In the genomic region with DNA sequence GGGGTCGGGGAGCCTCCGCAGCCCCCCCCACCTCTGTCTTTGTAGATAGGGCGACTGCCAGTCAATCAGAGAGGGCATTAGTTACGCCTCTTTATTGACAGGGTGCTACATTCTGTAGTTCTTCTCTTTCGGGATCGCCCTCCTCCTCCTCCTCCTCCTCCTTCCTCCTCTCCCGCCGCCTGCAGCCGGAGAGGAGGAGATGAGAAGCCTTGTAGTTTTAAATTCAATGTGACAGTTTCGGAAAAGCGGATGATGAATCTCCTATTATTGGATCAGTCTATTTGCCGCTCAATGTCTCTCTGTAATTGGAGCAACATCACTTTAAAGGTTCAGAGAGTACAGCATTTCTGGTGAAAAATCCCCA, we compare ENCODE assay signal across 19 cellular contexts. TPM values are rescaled to one million over a fixed set of nuclear protein-coding genes. Genes with fewer than 3 reads are reported as not detected.
A peak's percentile ranks its signal among the peaks of the same experiment; 100 is the strongest.
DNase-seq lines count a peak whose midpoint lies in the region; ATAC-seq, FAIRE-seq and TF ChIP-seq lines count a peak whose summit lies in the region.
"Had no signal": no experiment of that assay in that cellular context is flagged by ENCODE, and none has a peak within 500 bp of the region (broad histone marks: within the 10 kb centered on the region; RNA-seq: fewer than 3 reads in every experiment).

No MANE protein-coding gene starts in this region.

- H3K4me3 ChIP-seq in H1 (ENCODE audit: extremely low read depth in 1 of 4, insufficient read depth in 2 of 4, low read depth in 3 of 4, low read length in 4 of 4) (peak overlapping the region in 1 of 4 experiments; percentile 13; a peak in 1 of 8 replicates), HAP-1 (no peak overlapping the region), aorta (ENCODE audit: low read length in 2 of 2) (no peak overlapping the region)

- no peak overlapping the region for H3K18ac ChIP-seq in H1 (ENCODE audit: extremely low read depth, low read length)

- H3K4ac ChIP-seq in H1 (replicated peaks; ENCODE audit: insufficient read length, low read depth, low read length) = no peak overlapping the region

- TF ChIP-seq POLR2A in H1 (IDR thresholded peaks at IDR 0.05; ENCODE audit: control extremely low read depth in 1 of 2, low read depth in 2 of 2, low read length in 2 of 2) = no peak

- H3K36me3 Mint-ChIP-seq in activated CD8-positive, alpha-beta T cell treated with anti-CD3 and anti-CD28 coated beads, Interleukin-2, amount 10 ng/mL, durations not matched to agents 7 days and 5 days (ENCODE audit: low read depth) = peaks cover 9% of the 10 kb centered on the region
- H3K36me3 Mint-ChIP-seq in activated CD8-positive, alpha-beta T cell treated with anti-CD3 and anti-CD28 coated beads for 36 hours (ENCODE audit: low read depth) = no peaks in the 10 kb centered on the region

- intact Hi-C loops in activated CD8-positive, alpha-beta T cell treated with anti-CD3 and anti-CD28 coated beads for 36 hours (cut with micrococcal nuclease) = no loop called here
- intact Hi-C loops in aorta (cut with DNase I) = no loop called here

- H3K56ac ChIP-seq in H1 (replicated peaks; ENCODE audit: insufficient read length, low read depth, low read length) = no peak overlapping the region

- H3K4me1 Mint-ChIP-seq in activated CD8-positive, alpha-beta T cell treated with anti-CD3 and anti-CD28 coated beads, Interleukin-2, amount 10 ng/mL, durations not matched to agents 7 days and 5 days (ENCODE audit: low read depth) = peaks cover 13% of the 10 kb centered on the region
- peaks cover 13% of the 10 kb centered on the region for H3K4me1 Mint-ChIP-seq in activated CD8-positive, alpha-beta T cell treated with anti-CD3 and anti-CD28 coated beads for 36 hours (ENCODE audit: low read depth)

- no peak for ATAC-seq in activated CD8-positive, alpha-beta T cell treated with anti-CD3 and anti-CD28 coated beads, Interleukin-2, amount 10 ng/mL, durations not matched to agents 7 days and 5 days
- ATAC-seq in activated CD8-positive, alpha-beta T cell treated with anti-CD3 and anti-CD28 coated beads for 36 hours = no peak
- no peak for ATAC-seq in aorta (ENCODE audit: low FRiP score)
- ATAC-seq: esophagus mucosa, HCT116, sciatic nerve had no signal

- DNase-seq in activated CD8-positive, alpha-beta T cell treated with anti-CD3 and anti-CD28 coated beads, Interleukin-2, amount 10 ng/mL, durations not matched to agents 7 days and 5 days = no peak
- no peak for DNase-seq in activated CD8-positive, alpha-beta T cell treated with anti-CD3 and anti-CD28 coated beads for 36 hours
- peak; percentile 37 for DNase-seq in NCI-H748 treated with DMSO at 0.1 percent for 48 hours (lab: John Stamatoyannopoulos, UW)
- no peak for DNase-seq in H1 (ENCODE audit: low read depth in 1 of 2, low spot score in 2 of 2)
- peak; percentile 48 for DNase-seq in retina
- DNase-seq in HAP-1 (ENCODE audit: low spot score in 2 of 2) = no peak
- DNase-seq in aorta = no peak
- no peak for DNase-seq in DMS153 treated with DMSO at 0.1 percent for 48 hours (lab: John Stamatoyannopoulos, UW; ENCODE audit: unreplicated experiment)
- DNase-seq: activated CD4-positive, alpha-beta T cell treated with anti-CD3 and anti-CD28 coated beads for 4 hours; head of caudate nucleus; NCI-H146; SHP77; T1000 had no signal

- H3K9ac ChIP-seq in H1 (replicated peaks in 1 of 4; ENCODE audit: extremely low read depth in 1 of 4, low read depth in 3 of 4, low read length in 3 of 4) = no peak overlapping the region

- FAIRE-seq in H1 (lab: Jason Lieb, UNC) = no peak

- TF ChIP-seq EP300 in H1 (IDR thresholded peaks at IDR 0.05; ENCODE audit: borderline replicate concordance in 1 of 2, low read depth in 2 of 2, low read length in 2 of 2) = no peak

- H4K8ac ChIP-seq in H1 (ENCODE audit: extremely low read depth, insufficient read depth, low read length) = no peak overlapping the region

- peaks cover 6 to 37% (median 27%) of the 10 kb centered on the region in 4 experiments for H3K4me1 ChIP-seq in H1 (replicated peaks in 1 of 4; ENCODE audit: control insufficient read depth in 3 of 4, insufficient read depth in 4 of 4, low read length in 3 of 4)
- no peaks in the 10 kb centered on the region for H3K4me1 ChIP-seq in HAP-1
- H3K4me1 ChIP-seq in aorta (ENCODE audit: control insufficient read depth in 1 of 2, insufficient read depth in 2 of 2, low read length in 2 of 2) = no peaks in the 10 kb centered on the region

- no peak overlapping the region for H3K27ac ChIP-seq in H1 (ENCODE audit: low read depth, low read length)
- no peak overlapping the region for H3K27ac ChIP-seq in aorta (ENCODE audit: low read depth in 1 of 2, low read length in 2 of 2)
- H3K27ac ChIP-seq: neutrophil had no signal

- peaks cover 16 to 22% of the 10 kb centered on the region in 2 experiments for H4K20me1 ChIP-seq in H1 (replicated peaks in 1 of 2; ENCODE audit: control insufficient read depth in 1 of 2, insufficient read depth in 2 of 2, low read length in 2 of 2)

- CTCF ChIA-PET in activated CD8-positive, alpha-beta T cell treated with anti-CD3 and anti-CD28 coated beads, Interleukin-2, amount 10 ng/mL, durations not matched to agents 7 days and 5 days (lab: Charles Lee) = no interaction called here
- CTCF ChIA-PET in activated CD8-positive, alpha-beta T cell treated with anti-CD3 and anti-CD28 coated beads for 36 hours (lab: Charles Lee) = interaction anchor here (0.9 kb wide), 1 partner anchor 10 kb away, joined by 3 read pairs; no protein-coding TSS in a partner anchor
- CTCF ChIA-PET in H1 (lab: Charles Lee; ENCODE audit: partially characterized antibody) = interaction anchor here (0.7 kb wide), 1 partner anchor 177 kb away, joined by 3 read pairs; no protein-coding TSS in a partner anchor

- H3K23me2 ChIP-seq in H1 (ENCODE audit: low read depth, low read length) = peaks cover 5% of the 10 kb centered on the region; the same call in 1 of the 2 replicates

- H4K91ac ChIP-seq in H1 (replicated peaks; ENCODE audit: insufficient read length, low read length) = no peak overlapping the region

- H3K79me2 ChIP-seq in H1 (ENCODE audit: control insufficient read depth in 1 of 2, insufficient read depth in 2 of 2, low read length in 2 of 2) = no peaks in the 10 kb centered on the region

- H2BK120ac ChIP-seq in H1 (replicated peaks; ENCODE audit: low read depth, low read length) = no peak overlapping the region

- H3K27me3 Mint-ChIP-seq in activated CD8-positive, alpha-beta T cell treated with anti-CD3 and anti-CD28 coated beads, Interleukin-2, amount 10 ng/mL, durations not matched to agents 7 days and 5 days (ENCODE audit: low read depth) = peaks cover 57% of the 10 kb centered on the region
- peaks cover 54% of the 10 kb centered on the region for H3K27me3 Mint-ChIP-seq in activated CD8-positive, alpha-beta T cell treated with anti-CD3 and anti-CD28 coated beads for 36 hours

- H4K5ac ChIP-seq in H1 (ENCODE audit: insufficient read length, low read depth, low read length) = no peak overlapping the region

- peak overlapping the region; percentile 19 for H3K4me3 Mint-ChIP-seq in activated CD8-positive, alpha-beta T cell treated with anti-CD3 and anti-CD28 coated beads, Interleukin-2, amount 10 ng/mL, durations not matched to agents 7 days and 5 days
- H3K4me3 Mint-ChIP-seq in activated CD8-positive, alpha-beta T cell treated with anti-CD3 and anti-CD28 coated beads for 36 hours = no peak overlapping the region

- no peak overlapping the region for H2BK20ac ChIP-seq in H1 (ENCODE audit: low read length)

- no peak overlapping the region for H2BK15ac ChIP-seq in H1 (ENCODE audit: low read length)

- no peak overlapping the region for H3K14ac ChIP-seq in H1 (ENCODE audit: insufficient read length)

- H3K4me2 ChIP-seq in H1 (ENCODE audit: insufficient read depth in 1 of 2, low read depth in 2 of 2, low read length in 2 of 2) = peak overlapping the region in 1 of 2 experiments; percentile 54; a peak in 2 of 4 replicates

- POLR2A ChIA-PET in activated CD8-positive, alpha-beta T cell treated with anti-CD3 and anti-CD28 coated beads, Interleukin-2, amount 10 ng/mL, durations not matched to agents 7 days and 5 days (lab: Charles Lee) = no interaction called here
- POLR2A ChIA-PET in activated CD8-positive, alpha-beta T cell treated with anti-CD3 and anti-CD28 coated beads for 36 hours (lab: Charles Lee) = no interaction called here
- POLR2A ChIA-PET in H1 (lab: Charles Lee; ENCODE audit: partially characterized antibody) = interaction anchor here (1.4 kb wide), 1 partner anchor 9 kb away, joined by 4 read pairs; no protein-coding TSS in a partner anchor

- H3K36me3 ChIP-seq in H1 (ENCODE audit: control insufficient read depth in 2 of 4, insufficient read depth in 4 of 4, low read length in 3 of 4) (peaks cover 0 to 24% (median 0%) of the 10 kb centered on the region in 4 experiments; a peak in 1 of 8 replicates), HAP-1 (replicated peaks) (no peaks in the 10 kb centered on the region), aorta (ENCODE audit: control insufficient read depth in 1 of 2, insufficient read depth in 2 of 2, low read length in 1 of 2) (no peaks in the 10 kb centered on the region)
- H3K36me3 ChIP-seq: neutrophil had no signal

- no peak overlapping the region for H2AFZ ChIP-seq in H1 (ENCODE audit: low read length)

- peaks cover 76 to 91% (median 83%) of the 10 kb centered on the region in 4 experiments for H3K27me3 ChIP-seq in H1 (replicated peaks in 1 of 4; ENCODE audit: control insufficient read depth in 3 of 4, extremely low read depth in 1 of 4, insufficient read depth in 3 of 4, low read length in 3 of 4)
- H3K27me3 ChIP-seq in HAP-1 (ENCODE audit: low read depth) = peaks cover 43% of the 10 kb centered on the region
- H3K27me3 ChIP-seq in aorta (ENCODE audit: control insufficient read depth in 1 of 2, insufficient read depth in 2 of 2, low read length in 1 of 2) = peaks cover 0 to 3% of the 10 kb centered on the region in 2 donors

- H2BK12ac ChIP-seq in H1 (ENCODE audit: low read depth, low read length) = no peak overlapping the region

- no peaks in the 10 kb centered on the region for H3K9me3 Mint-ChIP-seq in activated CD8-positive, alpha-beta T cell treated with anti-CD3 and anti-CD28 coated beads, Interleukin-2, amount 10 ng/mL, durations not matched to agents 7 days and 5 days (ENCODE audit: insufficient read depth)
- no peaks in the 10 kb centered on the region for H3K9me3 Mint-ChIP-seq in activated CD8-positive, alpha-beta T cell treated with anti-CD3 and anti-CD28 coated beads for 36 hours

- no peak for TF ChIP-seq CTCF in activated CD8-positive, alpha-beta T cell treated with anti-CD3 and anti-CD28 coated beads for 36 hours (IDR thresholded peaks at IDR 0.05)
- TF ChIP-seq CTCF in H1 (IDR thresholded peaks at IDR 0.05; ENCODE audit: control extremely low read depth in 1 of 3, insufficient read depth in 1 of 3, low read depth in 1 of 3, low read length in 3 of 3) = no peak

- no peak overlapping the region for H2BK5ac ChIP-seq in H1 (ENCODE audit: low read depth, low read length)

- no peak overlapping the region for H2AK5ac ChIP-seq in H1 (ENCODE audit: low read depth, low read length)

- H3K23ac ChIP-seq in H1 (ENCODE audit: insufficient read length) = no peak overlapping the region

- in situ Hi-C loops in HAP-1 (cut with MboI; ENCODE audit: low sequenced_read_pairs) = no loop called here

- H3K79me1 ChIP-seq in H1 (ENCODE audit: low read depth, low read length) = no peaks in the 10 kb centered on the region

- H3K27ac Mint-ChIP-seq in activated CD8-positive, alpha-beta T cell treated with anti-CD3 and anti-CD28 coated beads, Interleukin-2, amount 10 ng/mL, durations not matched to agents 7 days and 5 days = no peak overlapping the region
- H3K27ac Mint-ChIP-seq in activated CD8-positive, alpha-beta T cell treated with anti-CD3 and anti-CD28 coated beads for 36 hours = no peak overlapping the region

- 6% methylated on average over 12 of the region's 12 CpGs; no CpG with 5 or more reads in 1 of the 2 experiments for WGBS in H1 (ENCODE audit: extremely low coverage in 1 of 2, insufficient coverage in 1 of 2, insufficient read length in 1 of 2, insufficient replicate concordance in 2 of 2, low coverage in 1 of 2, low lambda C conversion rate in 2 of 2, missing lambda C conversion rate in 1 of 2), 2 experiments
- 5 to 10% methylated on average over 10 to 12 of the region's 12 CpGs for WGBS in aorta, 2 donors

- H3K9me3 ChIP-seq in H1 (ENCODE audit: insufficient read depth in 2 of 2, low read depth in 1 of 2, low read length in 1 of 2) (no peaks in the 10 kb centered on the region), HAP-1 (no peaks in the 10 kb centered on the region), aorta (ENCODE audit: control insufficient read depth, low read length) (no peaks in the 10 kb centered on the region)
- H3K9me3 ChIP-seq: neutrophil had no signal

- no peak for TF ChIP-seq RAD21 in H1 (IDR thresholded peaks at IDR 0.05 in 1 of 2, conservative IDR thresholded peaks at IDR 0.05 in 1 of 2; ENCODE audit: low read depth in 2 of 2, low read length in 2 of 2)

RNA-seq across cellular contexts. Expression of gene UNCX, which starts 0.6 kb away (rescaled TPM):
- total RNA-seq in activated CD8-positive, alpha-beta T cell treated with anti-CD3 and anti-CD28 coated beads, Interleukin-2, amount 10 ng/mL, durations not matched to agents 7 days and 5 days = not detected
- not detected for total RNA-seq in activated CD8-positive, alpha-beta T cell treated with anti-CD3 and anti-CD28 coated beads for 36 hours
- total RNA-seq in H1 (2021; fragmentation: NEBNext Ultra II Directional; extraction: Animal tissue kit (Norgen Biotek cat#: 25700)) = not detected in 2 replicates
- polyA plus RNA-seq in H1 (2011; rRNA removed) (0.03 TPM in 1 of 2 replicates, not detected in the other), aorta (not detected)
- polyA plus RNA-seq in H1 (2011; cell fraction: cytosol; rRNA removed) = not detected
- not detected for polyA plus RNA-seq in H1 (2011; cell fraction: nucleus; rRNA removed)
- not detected in 4 replicates for polyA plus RNA-seq in H1 (2012, experiment 1 of 2)
- polyA plus RNA-seq in H1 (2012, experiment 2 of 2) = not detected
- polyA plus RNA-seq in H1 (2013, experiment 1 of 2) = 0.02 TPM
- polyA plus RNA-seq in H1 (2013, experiment 2 of 2) = not detected
- not detected in 2 replicates for polyA minus RNA-seq in H1 (2011; rRNA and poly(A)+ RNA removed)
- polyA minus RNA-seq in H1 (2011; cell fraction: cytosol; rRNA and poly(A)+ RNA removed) = not detected
- polyA minus RNA-seq in H1 (2011; cell fraction: nucleus; rRNA and poly(A)+ RNA removed) = not detected
- not detected for total RNA-seq in aorta
- total RNA-seq: esophagus mucosa, HT1080, lung microvascular endothelial cell, sciatic nerve had no signal

Comparison
In these comparisons a context has a peak if more than half of its experiments do, and no peak if none do; other contexts are left out.
1. DNase-seq: peak in NCI-H748 treated with DMSO at 0.1 percent for 48 hours (single experiment) and retina (single experiment); none in activated CD8-positive, alpha-beta T cell treated with anti-CD3 and anti-CD28 coated beads, Interleukin-2, amount 10 ng/mL, durations not matched to agents 7 days and 5 days (single experiment), activated CD8-positive, alpha-beta T cell treated with anti-CD3 and anti-CD28 coated beads for 36 hours (single experiment), H1 (0 of 2), HAP-1 (0 of 2), aorta (0 of 2) and DMS153 treated with DMSO at 0.1 percent for 48 hours (single experiment).